Comparison of ENCODE assay signal across 8 cellular contexts in genomic region chr10:34813626-34814227, GRCh38. TPM values are rescaled to one million over a fixed set of nuclear protein-coding genes. Genes with fewer than 3 reads are reported as not detected.
DNase-seq lines count a peak whose midpoint lies in the region; ATAC-seq and TF ChIP-seq lines count a peak whose summit lies in the region.

No MANE protein-coding gene starts in this region.

- H3K9me3 ChIP-seq in mammary epithelial cell (replicated peaks; ENCODE audit: insufficient read depth, low read length) (no peaks in the 10 kb centered on the region), left lung (no peaks in the 10 kb centered on the region)

- DNase-seq in AG08396 (ENCODE audit: low spot score) (peak; percentile 70), HuH-7 (ENCODE audit: low spot score) (peak; percentile 68), mammary epithelial cell (peak; percentile 39), left lung (no peak), type B pancreatic cell (ENCODE audit: extremely low spot score, unreplicated experiment) (no peak), retina (no peak)

- no peaks in the 10 kb centered on the region for H4K20me1 ChIP-seq in mammary epithelial cell (ENCODE audit: insufficient read depth, low read length)

- peak overlapping the region; percentile 90 for H3K27ac Mint-ChIP-seq in type B pancreatic cell

- CTCF ChIA-PET in mammary epithelial cell (lab: Charles Lee; ENCODE audit: low non-redundant PET) = interaction anchor here (0.7 kb wide), 1 partner anchor 8 kb away, joined by 4 read pairs; no protein-coding TSS in a partner anchor

- H3K79me2 ChIP-seq in mammary epithelial cell (ENCODE audit: insufficient read depth, low read length) = peaks cover 56% of the 10 kb centered on the region

- H3K27ac ChIP-seq in mammary epithelial cell (ENCODE audit: insufficient read depth, low read depth, low read length) = peak overlapping the region; percentile 57
- H3K27ac ChIP-seq in left lung = peak overlapping the region; percentile 80 to 83

- peak overlapping the region; percentile 78 for H3K9ac ChIP-seq in mammary epithelial cell (ENCODE audit: insufficient read depth, low read length)

- in situ Hi-C loops in mammary epithelial cell (cut with MboI; ENCODE audit: low sequenced_read_pairs in 2 of 2) = no loop called here

- no peaks in the 10 kb centered on the region for H3K9me3 Mint-ChIP-seq in type B pancreatic cell

- peak overlapping the region; percentile 82 for H2AFZ ChIP-seq in mammary epithelial cell (ENCODE audit: low read depth, low read length)

- peaks cover 53% of the 10 kb centered on the region for H3K4me1 Mint-ChIP-seq in type B pancreatic cell (ENCODE audit: unreplicated experiment)

- peak overlapping the region; percentile 87 for H3K4me2 ChIP-seq in mammary epithelial cell (ENCODE audit: insufficient read depth, low read depth, low read length)

- H3K4me1 ChIP-seq in mammary epithelial cell (ENCODE audit: insufficient read depth, low read length) (peaks cover 31% of the 10 kb centered on the region), left lung (peaks cover 9 to 27% of the 10 kb centered on the region in 2 donors)

- H3K4me3 ChIP-seq in mammary epithelial cell (replicated peaks in 1 of 3; ENCODE audit: insufficient read depth in 1 of 3, low read depth in 2 of 3, low read length in 3 of 3) (peak overlapping the region; percentile 81 to 94 (median 85)), left lung (peak overlapping the region; percentile 64 to 67)

- no peaks in the 10 kb centered on the region for H3K27me3 ChIP-seq in mammary epithelial cell (ENCODE audit: insufficient read depth, low read length)
- peaks cover 0 to 51% of the 10 kb centered on the region in 2 donors for H3K27me3 ChIP-seq in left lung

- ATAC-seq in left lung = peak; percentile 49
- ATAC-seq in GM18868 (IDR thresholded peaks at IDR 0.05; ENCODE audit: unreplicated experiment) = no peak
- ATAC-seq in HG02852 (IDR thresholded peaks at IDR 0.05; ENCODE audit: unreplicated experiment) = no peak

- 4% methylated on average over 19 of the region's 19 CpGs for WGBS in mammary epithelial cell (ENCODE audit: low coverage, missing lambda C conversion rate)

- no peak for TF ChIP-seq CTCF in mammary epithelial cell (conservative IDR thresholded peaks at IDR 0.05 in 1 of 2, IDR thresholded peaks at IDR 0.05 in 1 of 2; ENCODE audit: extremely low read depth in 1 of 2, insufficient read depth in 1 of 2, low read depth in 1 of 2, low read length in 2 of 2)
- no peak for TF ChIP-seq CTCF in left lung (IDR thresholded peaks at IDR 0.05)
- no peak for TF ChIP-seq CTCF in type B pancreatic cell (conservative IDR thresholded peaks at IDR 0.05)

- intact Hi-C loops in mammary epithelial cell (cut with micrococcal nuclease) (loop anchor here (2.0 to 5.0 kb wide), 3 partner anchors 41 to 159 kb away; no protein-coding TSS in a partner anchor), left lung (cut with DNase I) (no loop called here)

- H3K36me3 Mint-ChIP-seq in type B pancreatic cell = no peaks in the 10 kb centered on the region

- dilution Hi-C loops in mammary epithelial cell (cut with HindIII; ENCODE audit: low sequenced_read_pairs) = loop anchor here (5.0 kb wide), 1 partner anchor 86 kb away; no protein-coding TSS in a partner anchor

- H3K4me3 Mint-ChIP-seq in type B pancreatic cell = peak overlapping the region; percentile 95

- peaks cover 5% of the 10 kb centered on the region for H3K27me3 Mint-ChIP-seq in type B pancreatic cell

- no TSS peak for BruUV-seq in mammary epithelial cell (replicated peaks; lab: Mats Ljungman, UMichigan)

- H3K36me3 ChIP-seq in mammary epithelial cell (ENCODE audit: insufficient read depth, low read length) (no peaks in the 10 kb centered on the region), left lung (no peaks in the 10 kb centered on the region)

RNA-seq across cellular contexts. Expression of gene PARD3, which starts 1.4 kb away (rescaled TPM):
- total RNA-seq in mammary epithelial cell = 10 to 100 TPM; 47.1 to 58.7 TPM
- 32.1 TPM for polyA plus RNA-seq in mammary epithelial cell
- polyA minus RNA-seq in mammary epithelial cell = 48.8 TPM
- total RNA-seq in left lung = 10 to 100 TPM; 25.6 to 31.0 TPM
- total RNA-seq in type B pancreatic cell (ENCODE audit: low replicate concordance) = 52.3 and 54.1 TPM in 2 replicates

Comparison
In these comparisons a context has a peak if more than half of its experiments do, and no peak if none do; other contexts are left out.
1. DNase-seq: peak in AG08396 (single experiment), HuH-7 (single experiment) and mammary epithelial cell (single experiment); none in left lung (0 of 2), type B pancreatic cell (single experiment) and retina (single experiment).